In genomic region chr1:167357305-167357704, GRCh38 we compare ENCODE assay signal across 24 cellular contexts.
"Had no signal": no experiment of that assay in that cellular context is flagged by ENCODE, and none has a peak within 500 bp of the region (broad histone marks: within the 10 kb centered on the region; RNA-seq: fewer than 3 reads in every experiment).

No MANE protein-coding gene starts in this region.

- H3K27ac ChIP-seq: ascending aorta, body of pancreas, PC-9 had no signal

- H3K27me3 Mint-ChIP-seq: activated CD8-positive, alpha-beta memory T cell treated with anti-CD3 and anti-CD28 coated beads, Interleukin-2, amount 10 ng/mL, durations not matched to agents 7 days and 5 days; activated naive CD4-positive, alpha-beta T cell treated with anti-CD3 and anti-CD28 coated beads, Interleukin-2, amount 50 U/mL, for 24 hours; activated T-cell treated with anti-CD3 and anti-CD28 coated beads, Interleukin-2, amount 50 U/mL, for 24 hours; central memory CD8-positive, alpha-beta T cell; T-helper 17 cell had no signal

- H3K9me3 Mint-ChIP-seq: activated naive CD4-positive, alpha-beta T cell treated with anti-CD3 and anti-CD28 coated beads, Interleukin-2, amount 50 U/mL, for 24 hours; activated T-cell treated with anti-CD3 and anti-CD28 coated beads, Interleukin-2, amount 50 U/mL, for 24 hours; activated T-helper 1 cell treated with anti-CD3 and anti-CD28 coated beads, Interleukin-12 subunit alpha, Interleukin-12 subunit beta, Interleukin-2, Interleukin-4 antibody, amounts not matched to agents 30 ng/mL and 10 ng/mL and 1 ng/mL, durations not matched to agents 14 hours and 24 hours and 36 hours; central memory CD8-positive, alpha-beta T cell had no signal

- H3K4me3 Mint-ChIP-seq: activated CD8-positive, alpha-beta memory T cell treated with anti-CD3 and anti-CD28 coated beads, Interleukin-2, amount 10 ng/mL, durations not matched to agents 7 days and 5 days; activated naive CD4-positive, alpha-beta T cell treated with anti-CD3 and anti-CD28 coated beads, Interleukin-2, amount 50 U/mL, for 24 hours; activated T-cell treated with anti-CD3 and anti-CD28 coated beads, Interleukin-2, amount 50 U/mL, for 24 hours; activated T-helper 1 cell treated with anti-CD3 and anti-CD28 coated beads, Interleukin-12 subunit alpha, Interleukin-12 subunit beta, Interleukin-2, Interleukin-4 antibody, amounts not matched to agents 30 ng/mL and 10 ng/mL and 1 ng/mL, durations not matched to agents 14 hours and 24 hours and 36 hours; central memory CD8-positive, alpha-beta T cell; T-helper 17 cell; WTC11 had no signal

- H3K4me1 Mint-ChIP-seq: activated CD8-positive, alpha-beta memory T cell treated with anti-CD3 and anti-CD28 coated beads, Interleukin-2, amount 10 ng/mL, durations not matched to agents 7 days and 5 days had no signal

- H3K4me2 ChIP-seq: PC-9 had no signal

- H2AFZ ChIP-seq: PC-9 had no signal

- FAIRE-seq: bronchial epithelial cell had no signal

- ATAC-seq: activated CD8-positive, alpha-beta memory T cell treated with anti-CD3 and anti-CD28 coated beads, Interleukin-2, amount 10 ng/mL, durations not matched to agents 7 days and 5 days; body of pancreas; T-helper 17 cell; WTC11 had no signal

- DNase-seq: activated CD4-positive, alpha-beta T cell treated with anti-CD3 and anti-CD28 coated beads for 48 hours; activated CD4-positive, alpha-beta T cell treated with anti-CD3 and anti-CD28 coated beads, Interleukin-2, amount 50 U/mL, for 48 hours; activated CD4-positive, CD25-positive, alpha-beta regulatory T cell treated with anti-CD3 and anti-CD28 coated beads, Interleukin-2, amount 50 U/mL, for 72 hours; activated CD8-positive, alpha-beta memory T cell treated with anti-CD3 and anti-CD28 coated beads, Interleukin-2, amount 10 ng/mL, durations not matched to agents 7 days and 5 days; activated effector memory CD4-positive, alpha-beta T cell treated with Interleukin-2 at 50 U/mL for 16 hours; activated naive CD4-positive, alpha-beta T cell; activated T-cell treated with anti-CD3 and anti-CD28 coated beads, Interleukin-2, amount 50 U/mL, for 24 hours; body of pancreas; NCI-H1092 treated with DMSO at 0.1 percent for 48 hours; NCI-H1417 treated with DMSO at 0.1 percent for 48 hours; NCI-H1694; NCI-H2029; NCI-H2107; NCI-H510A treated with DMSO at 0.1 percent for 48 hours; PC-9; SHP77 treated with DMSO at 0.1 percent for 48 hours; T-helper 17 cell; T-helper 9 cell had no signal

- H3K4me3 ChIP-seq: ascending aorta, body of pancreas, PC-9 had no signal

- H3K36me3 ChIP-seq: ascending aorta had no signal

- H3K27ac Mint-ChIP-seq: activated CD8-positive, alpha-beta memory T cell treated with anti-CD3 and anti-CD28 coated beads, Interleukin-2, amount 10 ng/mL, durations not matched to agents 7 days and 5 days; activated naive CD4-positive, alpha-beta T cell treated with anti-CD3 and anti-CD28 coated beads, Interleukin-2, amount 50 U/mL, for 24 hours; activated T-cell treated with anti-CD3 and anti-CD28 coated beads, Interleukin-2, amount 50 U/mL, for 24 hours; activated T-helper 1 cell treated with anti-CD3 and anti-CD28 coated beads, Interleukin-12 subunit alpha, Interleukin-12 subunit beta, Interleukin-2, Interleukin-4 antibody, amounts not matched to agents 30 ng/mL and 10 ng/mL and 1 ng/mL, durations not matched to agents 14 hours and 24 hours and 36 hours; T-helper 17 cell; WTC11 had no signal

- H3K27me3 ChIP-seq: ascending aorta, body of pancreas had no signal

- H3K9me3 ChIP-seq: body of pancreas had no signal
